ENCODE assay signal across 13 cellular contexts in genomic region chr7:36653011-36653670, GRCh38.
DNase-seq lines count a peak whose midpoint lies in the region; ATAC-seq, FAIRE-seq and TF ChIP-seq lines count a peak whose summit lies in the region.
"Had no signal": no experiment of that assay in that cellular context is flagged by ENCODE, and none has a peak within 500 bp of the region (broad histone marks: within the 10 kb centered on the region; RNA-seq: fewer than 3 reads in every experiment).

No MANE protein-coding gene starts in this region.

- intact Hi-C loops in lower leg skin (cut with DNase I; ENCODE audit: low total_unique reads), result no loop called here

- H3K9me3 ChIP-seq in iPS-20b (ENCODE audit: insufficient read depth, low read depth, low read length), result no peaks in the 10 kb centered on the region

- H3K27ac ChIP-seq in iPS-20b (ENCODE audit: low read length), result no peak overlapping the region

- H3K4me1 Mint-ChIP-seq in activated T-cell treated with anti-CD3 and anti-CD28 coated beads, Interleukin-2, amount 50 U/mL, for 24 hours (ENCODE audit: low read depth), result peaks cover 44% of the 10 kb centered on the region
- no peaks in the 10 kb centered on the region for H3K4me1 Mint-ChIP-seq in stimulated activated memory B cell treated with anti-CD40 and anti-IgM and Interleukin-4, amounts not matched to agents 10 μg/mL and 1 μg/mL and 100 μg/mL, for 72 hours

- peaks cover 59% of the 10 kb centered on the region for H3K36me3 Mint-ChIP-seq in activated T-cell treated with anti-CD3 and anti-CD28 coated beads, Interleukin-2, amount 50 U/mL, for 24 hours (ENCODE audit: low read depth)
- H3K36me3 Mint-ChIP-seq in stimulated activated memory B cell treated with anti-CD40 and anti-IgM and Interleukin-4, amounts not matched to agents 10 μg/mL and 1 μg/mL and 100 μg/mL, for 72 hours, result peaks cover 8% of the 10 kb centered on the region

- peaks cover 27% of the 10 kb centered on the region for H3K4me1 ChIP-seq in iPS-20b (ENCODE audit: insufficient read depth, low read length)

- H3K27me3 Mint-ChIP-seq in activated T-cell treated with anti-CD3 and anti-CD28 coated beads, Interleukin-2, amount 50 U/mL, for 24 hours, result no peaks in the 10 kb centered on the region
- peaks cover 15% of the 10 kb centered on the region for H3K27me3 Mint-ChIP-seq in stimulated activated memory B cell treated with anti-CD40 and anti-IgM and Interleukin-4, amounts not matched to agents 10 μg/mL and 1 μg/mL and 100 μg/mL, for 72 hours

- ATAC-seq in stimulated activated memory B cell treated with anti-CD40 and anti-IgM and Interleukin-4, amounts not matched to agents 10 μg/mL and 1 μg/mL and 100 μg/mL, for 72 hours, result no peak
- ATAC-seq: left cardiac atrium had no signal

- no peak overlapping the region for H3K4me3 ChIP-seq in iPS-20b (ENCODE audit: low read length)
- no peak overlapping the region for H3K4me3 ChIP-seq in lower leg skin (ENCODE audit: low read depth, poor library complexity, severe bottlenecking)

- H3K9me3 Mint-ChIP-seq in activated T-cell treated with anti-CD3 and anti-CD28 coated beads, Interleukin-2, amount 50 U/mL, for 24 hours, result peaks cover 3% of the 10 kb centered on the region
- H3K9me3 Mint-ChIP-seq in stimulated activated memory B cell treated with anti-CD40 and anti-IgM and Interleukin-4, amounts not matched to agents 10 μg/mL and 1 μg/mL and 100 μg/mL, for 72 hours, result no peaks in the 10 kb centered on the region

- no peak overlapping the region for H3K4me3 Mint-ChIP-seq in activated T-cell treated with anti-CD3 and anti-CD28 coated beads, Interleukin-2, amount 50 U/mL, for 24 hours
- H3K4me3 Mint-ChIP-seq in stimulated activated memory B cell treated with anti-CD40 and anti-IgM and Interleukin-4, amounts not matched to agents 10 μg/mL and 1 μg/mL and 100 μg/mL, for 72 hours, result no peak overlapping the region

- TF ChIP-seq CTCF in lower leg skin (IDR thresholded peaks at IDR 0.05), result no peak

- no peak for DNase-seq in activated T-cell treated with anti-CD3 and anti-CD28 coated beads, Interleukin-2, amount 50 U/mL, for 24 hours
- DNase-seq in activated T-cell treated with anti-CD3 and anti-CD28 coated beads for 4 hours (no peak), astrocyte of the hippocampus (ENCODE audit: low read depth, low spot score) (peak; percentile 53), MV-4-11 (lab: John Stamatoyannopoulos, UW) (no peak), GM19239 (ENCODE audit: insufficient read length, low spot score) (no peak), lower leg skin (ENCODE audit: low spot score in 2 of 2) (no peak)
- DNase-seq: left cardiac atrium, NCI-H1092 treated with DMSO at 0.1 percent for 48 hours, posterior cingulate gyrus, substantia nigra, T1000 had no signal

- H3K27ac Mint-ChIP-seq in activated T-cell treated with anti-CD3 and anti-CD28 coated beads, Interleukin-2, amount 50 U/mL, for 24 hours, result peak overlapping the region; percentile 38
- no peak overlapping the region for H3K27ac Mint-ChIP-seq in stimulated activated memory B cell treated with anti-CD40 and anti-IgM and Interleukin-4, amounts not matched to agents 10 μg/mL and 1 μg/mL and 100 μg/mL, for 72 hours

- TF ChIP-seq POLR2A in lower leg skin (IDR thresholded peaks at IDR 0.05), result no peak

- no peaks in the 10 kb centered on the region for H3K27me3 ChIP-seq in iPS-20b (ENCODE audit: insufficient read depth, low read length)

- peak overlapping the region; percentile 35; the same call in 1 of the 2 replicates for H3K9ac ChIP-seq in iPS-20b (ENCODE audit: low read depth, low read length)

- WGBS in lower leg skin, 2 donors, result 42 to 56% methylated on average over 3 of the region's 3 CpGs

- H3K36me3 ChIP-seq in iPS-20b (ENCODE audit: insufficient read depth, low read depth, low read length), result no peaks in the 10 kb centered on the region

- no peak for FAIRE-seq in GM19239 (lab: Jason Lieb, UNC)
